ENCODE assay signal across 19 cellular contexts in genomic region chr7:21969822-21970221, GRCh38.
"Had no signal": no experiment of that assay in that cellular context is flagged by ENCODE, and none has a peak within 500 bp of the region (broad histone marks: within the 10 kb centered on the region; RNA-seq: fewer than 3 reads in every experiment).

No MANE protein-coding gene starts in this region.

- DNase-seq: KBM-7, MV-4-11, NCI-H1048, NCI-H1105, NCI-H1417, NCI-H1436 treated with DMSO at 0.1 percent for 48 hours, NCI-H1694, NCI-H187 treated with DMSO at 0.1 percent for 48 hours, NCI-H2029 treated with DMSO at 0.1 percent for 48 hours, NCI-H2171 treated with DMSO at 0.1 percent for 48 hours, NCI-H345, NCI-H524, NCI-H69, NCI-H774, SHP77 treated with DMSO at 0.1 percent for 48 hours, SJCRH30, T-helper 1 cell had no signal

- ATAC-seq: SK-N-SH treated with all-trans-retinoic acid at 6 μM for 48 hours had no signal

- FAIRE-seq: RCC 7860 had no signal
